ENCODE assay signal across 8 cellular contexts in the genomic region with DNA sequence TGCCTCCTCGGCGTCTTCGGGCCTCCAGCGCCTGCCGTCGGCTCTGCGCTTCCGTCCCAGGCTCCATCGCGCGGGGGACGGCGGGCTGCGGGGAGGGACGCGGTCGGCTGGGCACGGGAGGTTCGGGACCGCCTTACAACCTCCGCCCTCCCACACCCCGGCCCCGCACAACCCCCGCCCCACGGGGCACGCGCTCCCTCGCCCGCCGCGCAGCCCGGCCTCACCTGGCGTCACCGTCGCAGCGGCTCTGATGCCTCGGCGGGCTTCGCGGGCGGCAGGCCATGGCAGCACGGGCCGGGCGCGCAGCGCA. TPM values are rescaled to one million over a fixed set of nuclear protein-coding genes. Genes with fewer than 3 reads are reported as not detected.
DNase-seq lines count a peak whose midpoint lies in the region; ATAC-seq and TF ChIP-seq lines count a peak whose summit lies in the region.

No MANE protein-coding gene starts in this region.

- H3K36me3 Mint-ChIP-seq in GM23338 (ENCODE audit: low read depth), result peaks cover 34% of the 10 kb centered on the region

- peak overlapping the region; percentile 86; the same call in 1 of the 2 replicates for H2AFZ ChIP-seq in GM23338

- peak overlapping the region; percentile 92; the same call in 2 of the 3 replicates for H3K4me3 Mint-ChIP-seq in GM23338

- H3K27me3 ChIP-seq in GM23338 (ENCODE audit: insufficient read depth), result no peaks in the 10 kb centered on the region
- H3K27me3 ChIP-seq in WERI-Rb-1 (ENCODE audit: insufficient read depth, low read depth, severe bottlenecking), result no peaks in the 10 kb centered on the region
- H3K27me3 ChIP-seq in heart right ventricle, result no peaks in the 10 kb centered on the region
- no peaks in the 10 kb centered on the region for H3K27me3 ChIP-seq in skeletal muscle tissue (ENCODE audit: control insufficient read depth in 3 of 3, insufficient read depth in 3 of 3, low read length in 3 of 3)

- H3K27ac ChIP-seq in GM23338 (ENCODE audit: low read depth) (0 out of 2 replicates have a peak overlapping the region, but pooled peaks have one; percentile 81), WERI-Rb-1 (peak overlapping the region; percentile 100), heart right ventricle (peak overlapping the region; percentile 99 to 100 (median 100)), skeletal muscle tissue (ENCODE audit: low read depth, low read length) (peak overlapping the region; percentile 96)

- H3K4me3 ChIP-seq in AG10803 (ENCODE audit: low read length) (peak overlapping the region; percentile 97), GM23338 (peak overlapping the region; percentile 89), WERI-Rb-1 (ENCODE audit: low read depth, low read length) (peak overlapping the region; percentile 91), heart right ventricle (peak overlapping the region; percentile 70 to 98 (median 92)), skeletal muscle tissue (ENCODE audit: low read length in 3 of 3) (peak overlapping the region; percentile 72 to 88 (median 85))

- intact Hi-C loops in heart right ventricle (cut with DNase I), result loop anchor here in 1 of 10 donors (1.0 kb wide), 1 partner anchor 9 kb away; the partner anchor contains the start of genes TACC3 and TMEM129

- peak; percentile 11; the same call in 1 of the 3 replicates for ATAC-seq in GM23338
- peak; percentile 3 to 47 (median 18) for ATAC-seq in heart right ventricle
- ATAC-seq in HG03175 (IDR thresholded peaks at IDR 0.05; ENCODE audit: unreplicated experiment), result no peak

- TF ChIP-seq CTCF in AG10803 (conservative IDR thresholded peaks at IDR 0.05; ENCODE audit: low read length) (no peak), GM23338 (conservative IDR thresholded peaks at IDR 0.05; ENCODE audit: low read depth in 2 of 2) (no peak), WERI-Rb-1 (IDR thresholded peaks at IDR 0.05; ENCODE audit: low read depth, low read length) (no peak), heart right ventricle (IDR thresholded peaks at IDR 0.05) (no peak)

- peaks cover 18% of the 10 kb centered on the region for H3K27me3 Mint-ChIP-seq in GM23338 (ENCODE audit: insufficient read depth, low read depth, poor library complexity)

- H3K9me3 ChIP-seq in WERI-Rb-1 (ENCODE audit: severe bottlenecking), result no peaks in the 10 kb centered on the region
- H3K9me3 ChIP-seq in heart right ventricle, result no peaks in the 10 kb centered on the region
- H3K9me3 ChIP-seq in skeletal muscle tissue (ENCODE audit: control insufficient read depth in 3 of 3, low read length in 3 of 3), result no peaks in the 10 kb centered on the region

- DNase-seq in AG10803 (ENCODE audit: low read depth) (no peak), GM23338 (ENCODE audit: low spot score) (no peak), WERI-Rb-1 (no peak), heart right ventricle (no peak), NCI-H2029 treated with DMSO at 0.1 percent for 48 hours (lab: John Stamatoyannopoulos, UW) (no peak), NCI-H1436 (lab: John Stamatoyannopoulos, UW) (no peak)

- peaks cover 14% of the 10 kb centered on the region for H3F3A ChIP-seq in GM23338 (replicated peaks; ENCODE audit: low read depth)

- H4K20me1 ChIP-seq in GM23338 (replicated peaks; ENCODE audit: insufficient read depth), result peaks cover 30% of the 10 kb centered on the region

- H3K4me1 ChIP-seq in GM23338 (ENCODE audit: insufficient read depth) (peaks cover 9% of the 10 kb centered on the region; the same call in 1 of the 2 replicates), heart right ventricle (peaks cover 11 to 67% (median 36%) of the 10 kb centered on the region in 9 donors), skeletal muscle tissue (ENCODE audit: control insufficient read depth in 3 of 3, insufficient read depth in 3 of 3, low read length in 3 of 3) (peaks cover 19 to 44% (median 36%) of the 10 kb centered on the region in 3 donors)

- WGBS in heart right ventricle, 2 donors, result 0 to 1% methylated on average over 46 of the region's 46 CpGs

- peak overlapping the region; percentile 98 for H3K4me2 ChIP-seq in GM23338

- H3K9me2 ChIP-seq in GM23338 (ENCODE audit: insufficient read depth), result no peaks in the 10 kb centered on the region

- H3K79me2 ChIP-seq in GM23338 (replicated peaks; ENCODE audit: insufficient read depth), result peaks cover 54% of the 10 kb centered on the region

- no peak overlapping the region for H3K27ac Mint-ChIP-seq in GM23338

- H3K4me1 Mint-ChIP-seq in GM23338, result peaks cover 23% of the 10 kb centered on the region

- 0 out of 2 replicates have a peak, but pooled peaks cover 4% of the 10 kb centered on the region for H3K36me3 ChIP-seq in GM23338 (ENCODE audit: insufficient read depth)
- H3K36me3 ChIP-seq in WERI-Rb-1, result peaks cover 75% of the 10 kb centered on the region
- peaks cover 0 to 30% (median 3%) of the 10 kb centered on the region in 9 donors for H3K36me3 ChIP-seq in heart right ventricle
- H3K36me3 ChIP-seq in skeletal muscle tissue (ENCODE audit: control insufficient read depth in 3 of 3, insufficient read depth in 3 of 3, low read length in 3 of 3), result peaks cover 2 to 5% (median 4%) of the 10 kb centered on the region in 3 donors

- no peaks in the 10 kb centered on the region for H3K9me3 Mint-ChIP-seq in GM23338

- peak overlapping the region; percentile 89 to 92 (median 90) for H3K9ac ChIP-seq in skeletal muscle tissue (ENCODE audit: low read depth in 1 of 3, low read length in 3 of 3)

TF ChIP-seq in GM23338, 12 proteins besides CTCF, POLR2A, EP300 and RAD21:
- TF ChIP-seq JUNB (IDR thresholded peaks at IDR 0.05; ENCODE audit: unreplicated experiment) (no peak), EZH2 (IDR thresholded peaks at IDR 0.05; ENCODE audit: low read depth, unreplicated experiment) (no peak), NANOG (IDR thresholded peaks at IDR 0.05; ENCODE audit: borderline replicate concordance) (no peak)

RNA-seq across cellular contexts. Expression of gene SLBP, which starts 0.3 kb away (rescaled TPM):
- 54.4 and 68.3 TPM in 2 replicates for total RNA-seq in GM23338 (2014; rRNA removed; shearing (Covaris generic))
- polyA plus RNA-seq in GM23338 (2016; fragmentation: Nextera tagmentation; extraction: Ambion mirVana), result 58.6 and 62.5 TPM in 2 replicates
- total RNA-seq in heart right ventricle, result 10 to 100 TPM; 10.9 to 17.7 (median 12.8) TPM
- polyA plus RNA-seq in heart right ventricle, result 10 to 100 TPM; 11.2 to 16.2 TPM
- total RNA-seq in skeletal muscle tissue, result 23.5 TPM

RNA-seq across cellular contexts. Expression of gene TMEM129, which starts 9.3 kb away (rescaled TPM):
- 45.1 and 64.4 TPM in 2 replicates for total RNA-seq in GM23338 (2014; rRNA removed; shearing (Covaris generic))
- polyA plus RNA-seq in GM23338 (2016; fragmentation: Nextera tagmentation; extraction: Ambion mirVana), result 16.2 and 16.4 TPM in 2 replicates
- 10 to 100 TPM; 28.1 to 45.6 (median 34.3) TPM for total RNA-seq in heart right ventricle
- polyA plus RNA-seq in heart right ventricle, result 10 to 100 TPM; 28.6 to 33.0 TPM
- 7.3 TPM for total RNA-seq in skeletal muscle tissue

RNA-seq across cellular contexts. Expression of gene TACC3, which starts 9.5 kb away (rescaled TPM):
- 120 and 136 TPM in 2 replicates for total RNA-seq in GM23338 (2014; rRNA removed; shearing (Covaris generic))
- polyA plus RNA-seq in GM23338 (2016; fragmentation: Nextera tagmentation; extraction: Ambion mirVana) (120 and 129 TPM in 2 replicates), heart right ventricle (10 to 100 TPM in 1 of 2 donors, 1 to 10 TPM in 1; 6.0 to 16.2 TPM)
- total RNA-seq in heart right ventricle (10 to 100 TPM in 2 of 10 donors, 1 to 10 TPM in 8; 2.3 to 15.6 (median 3.9) TPM), skeletal muscle tissue (3.7 TPM)

RNA-seq across cellular contexts. Expression of gene FAM53A, which starts 27.7 kb away (rescaled TPM):
- total RNA-seq in GM23338 (2014; rRNA removed; shearing (Covaris generic)), result 1.6 and 3.1 TPM in 2 replicates
- polyA plus RNA-seq in GM23338 (2016; fragmentation: Nextera tagmentation; extraction: Ambion mirVana) (1.1 and 1.4 TPM in 2 replicates), heart right ventricle (under 1 TPM; 0.73 to 0.97 TPM)
- total RNA-seq in heart right ventricle (1 to 10 TPM in 3 of 10 donors, under 1 TPM in 7; 0.24 to 1.5 (median 0.70) TPM), skeletal muscle tissue (0.52 TPM)
